Comparison of ENCODE assay signal across 23 cellular contexts in genomic region chr5:175803254-175803653, GRCh38.
DNase-seq lines count a peak whose midpoint lies in the region; ATAC-seq, FAIRE-seq and TF ChIP-seq lines count a peak whose summit lies in the region.
"Had no signal": no experiment of that assay in that cellular context is flagged by ENCODE, and none has a peak within 500 bp of the region (broad histone marks: within the 10 kb centered on the region; RNA-seq: fewer than 3 reads in every experiment).

No MANE protein-coding gene starts in this region.

- H3K27ac ChIP-seq in A549 (peak overlapping the region; percentile 12 to 54; a peak in 4 of 6 replicates), RWPE1 (peak overlapping the region; percentile 84; the same call in 1 of the 2 replicates), right cardiac atrium (ENCODE audit: low read length) (no peak overlapping the region)
- H3K27ac ChIP-seq: 22Rv1, BLaER1 had no signal

- intact Hi-C loops in right cardiac atrium (cut with DNase I): no loop called here

- TF ChIP-seq CTCF in A549 (IDR thresholded peaks at IDR 0.05) (no peak), RWPE1 (conservative IDR thresholded peaks at IDR 0.05; ENCODE audit: low read depth) (no peak), bronchial epithelial cell (IDR thresholded peaks at IDR 0.05; ENCODE audit: insufficient read depth, low read length, severe bottlenecking) (no peak)

- H3K4me1 ChIP-seq in A549: peaks cover 32% of the 10 kb centered on the region
- no peaks in the 10 kb centered on the region for H3K4me1 ChIP-seq in right cardiac atrium (ENCODE audit: control insufficient read depth, insufficient read depth, low read length)
- H3K4me1 ChIP-seq: BLaER1, Caco-2 had no signal

- TF ChIP-seq POLR2A in A549 (IDR thresholded peaks at IDR 0.05; ENCODE audit: low read length): no peak

- TF ChIP-seq EP300 in A549 (IDR thresholded peaks at IDR 0.05): no peak

- TF ChIP-seq RAD21 in A549 (conservative IDR thresholded peaks at IDR 0.05 in 1 of 2, IDR thresholded peaks at IDR 0.05 in 1 of 2): no peak

- FAIRE-seq in A549 (lab: Jason Lieb, UNC) (no peak), bronchial epithelial cell (lab: Jason Lieb, UNC) (peak; percentile 64)
- FAIRE-seq: D721Med, G401.6, GM12891, GM19239 had no signal

- ATAC-seq in A549: no peak
- no peak for ATAC-seq in right cardiac atrium

- POLR2A ChIA-PET in A549 (lab: Yijun Ruan, JAX): no interaction called here
- POLR2A ChIA-PET in RWPE1 (lab: Yijun Ruan, JAX; ENCODE audit: low non-redundant PET): no interaction called here

- CTCF ChIA-PET in A549 (lab: Yijun Ruan, JAX): interaction anchor here (0.7 to 1.4 kb wide), 3 partner anchors 24 to 73 kb away, joined by 3 to 4 read pairs (median 3); no protein-coding TSS in a partner anchor
- CTCF ChIA-PET in RWPE1 (lab: Yijun Ruan, JAX): interaction anchor here (0.7 kb wide), 1 partner anchor 25 kb away, joined by 3 read pairs; no protein-coding TSS in a partner anchor

- H3K4me2 ChIP-seq in A549: no peak overlapping the region
- H3K4me2 ChIP-seq: BLaER1 had no signal

- H3K27me3 ChIP-seq in bronchial epithelial cell (ENCODE audit: control insufficient read depth, insufficient read depth, low read length) (peaks cover under 1% of the 10 kb centered on the region), right cardiac atrium (ENCODE audit: control insufficient read depth, insufficient read depth) (no peaks in the 10 kb centered on the region)
- H3K27me3 ChIP-seq: BE2C had no signal

- H3K9me3 ChIP-seq in A549: no peaks in the 10 kb centered on the region
- H3K9me3 ChIP-seq in right cardiac atrium (ENCODE audit: control insufficient read depth, low read length): no peaks in the 10 kb centered on the region
- H3K9me3 ChIP-seq: BE2C, BLaER1, Caco-2 had no signal

- DNase-seq in A549 (ENCODE audit: low read depth in 1 of 2, low spot score in 1 of 2) (no peak), RWPE1 (ENCODE audit: low spot score) (no peak), bronchial epithelial cell (ENCODE audit: low read depth) (no peak), COR-L47 (lab: John Stamatoyannopoulos, UW) (no peak), right cardiac atrium (no peak), DMS53 (lab: John Stamatoyannopoulos, UW) (no peak)
- DNase-seq: ACHN; BE2C; Caco-2; Calu3; CD4-positive, alpha-beta memory T cell; CD4-positive, CD25-positive, alpha-beta regulatory T cell; CD8-positive, alpha-beta memory T cell; DMS79; DND-41; EL; GF-D8 had no signal

- H3K36me3 ChIP-seq in bronchial epithelial cell (ENCODE audit: control insufficient read depth, insufficient read depth, low read length): no peaks in the 10 kb centered on the region
- H3K36me3 ChIP-seq: BE2C, BLaER1 had no signal

- no peak overlapping the region for H3K4me3 ChIP-seq in A549
- no peak overlapping the region for H3K4me3 ChIP-seq in bronchial epithelial cell (ENCODE audit: low read depth, low read length)
- H3K4me3 ChIP-seq in right cardiac atrium (ENCODE audit: low read length): no peak overlapping the region
- H3K4me3 ChIP-seq: BLaER1 had no signal

- 88% methylated on average over 5 of the region's 5 CpGs for WGBS in A549 (ENCODE audit: missing lambda C conversion rate)
- 73% methylated on average over 5 of the region's 5 CpGs for WGBS in right cardiac atrium

TF ChIP-seq in A549, 52 proteins besides CTCF, POLR2A, EP300 and RAD21:
- TF ChIP-seq ZFP36 (IDR thresholded peaks at IDR 0.05; ENCODE audit: borderline replicate concordance, partially characterized antibody) (peak; percentile 61), HDAC2 (IDR thresholded peaks at IDR 0.05) (no peak), NFE2L2 (conservative IDR thresholded peaks at IDR 0.05; ENCODE audit: low read length) (no peak)
TF ChIP-seq in A549: peak in this region for 1.
